In genomic region chr6:134436281-134436815, GRCh38 we compare ENCODE assay signal across 1 cellular context.
TF ChIP-seq lines count a peak whose summit lies in the region.

No MANE protein-coding gene starts in this region.

TF ChIP-seq in SK-N-SH, 30 proteins besides CTCF, POLR2A, EP300 and RAD21 (continued from another document):
- no peak for TF ChIP-seq USF2 (IDR thresholded peaks at IDR 0.05; ENCODE audit: borderline replicate concordance, low read depth, low read length)
- TF ChIP-seq CHD2 (IDR thresholded peaks at IDR 0.05; ENCODE audit: low read length, partially characterized antibody), result no peak
- TF ChIP-seq RFX5 (IDR thresholded peaks at IDR 0.05; ENCODE audit: low read length), result no peak
- TF ChIP-seq REST (IDR thresholded peaks at IDR 0.05; ENCODE audit: low read depth, low read length), result no peak
- no peak for TF ChIP-seq ELF1 (IDR thresholded peaks at IDR 0.05)
- no peak for TF ChIP-seq NRF1 (IDR thresholded peaks at IDR 0.05; ENCODE audit: low read depth, low read length)
- TF ChIP-seq FOXJ3 (CRISPR knock-in tag; IDR thresholded peaks at IDR 0.05), result no peak
